In genomic region chr7:102749323-102749786, GRCh38 we compare ENCODE assay signal across 8 cellular contexts. TPM values are rescaled to one million over a fixed set of nuclear protein-coding genes. Genes with fewer than 3 reads are reported as not detected.
DNase-seq lines count a peak whose midpoint lies in the region; ATAC-seq and TF ChIP-seq lines count a peak whose summit lies in the region.
"Not testable (repeated sequence)": the region's sequence is repeated elsewhere in the genome, so short reads cannot be mapped to it uniquely, and the experiment has no call there.

No MANE protein-coding gene starts in this region.

- not testable (repeated sequence) for H3K9me3 Mint-ChIP-seq in activated CD4-positive, alpha-beta memory T cell treated with anti-CD3 and anti-CD28 coated beads for 36 hours

- H3K4me3 Mint-ChIP-seq in activated CD4-positive, alpha-beta memory T cell treated with anti-CD3 and anti-CD28 coated beads for 36 hours, result peak overlapping the region; percentile 82

- DNase-seq in A673 (ENCODE audit: low spot score); Karpas-422; activated CD4-positive, alpha-beta memory T cell treated with anti-CD3 and anti-CD28 coated beads for 36 hours; cardiac fibroblast (ENCODE audit: low read depth in 2 of 2); cardiac muscle cell (ENCODE audit: low read depth in 1 of 2, low spot score in 1 of 2): not testable (repeated sequence)

- not testable (repeated sequence) for H3K9me2 ChIP-seq in Karpas-422 (replicated peaks; ENCODE audit: insufficient read depth, low read length)

- H3K79me2 ChIP-seq in Karpas-422 (ENCODE audit: low read length), result not testable (repeated sequence)

- not testable (repeated sequence) for H3K27me3 Mint-ChIP-seq in activated CD4-positive, alpha-beta memory T cell treated with anti-CD3 and anti-CD28 coated beads for 36 hours

- intact Hi-C loops in A673 (cut with micrococcal nuclease; ENCODE audit: unreplicated experiment), result not testable (repeated sequence)
- intact Hi-C loops in activated CD4-positive, alpha-beta memory T cell treated with anti-CD3 and anti-CD28 coated beads for 36 hours (cut with micrococcal nuclease), result loop anchor here (5.0 kb wide), 1 partner anchor 323 kb away; the partner anchor contains the start of gene FBXL13

- BruUV-seq in A673 (replicated peaks; lab: Mats Ljungman, UMichigan), result not testable (repeated sequence)

- H3K27ac ChIP-seq in A673 (ENCODE audit: low read depth, low read length, poor library complexity, severe bottlenecking) (peak overlapping the region; percentile 15), cardiac muscle cell (peak overlapping the region; percentile 71), mucosa of rectum (ENCODE audit: low read depth in 2 of 2, low read length in 2 of 2) (peak overlapping the region; percentile 57 to 67)
- not testable (repeated sequence) for H3K27ac ChIP-seq in Karpas-422 (ENCODE audit: low read length)

- H3K27ac Mint-ChIP-seq in activated CD4-positive, alpha-beta memory T cell treated with anti-CD3 and anti-CD28 coated beads for 36 hours, result peak overlapping the region; percentile 46

- not testable (repeated sequence) for H3K4me1 ChIP-seq in A673 (ENCODE audit: insufficient read depth, low read length, poor library complexity, severe bottlenecking); Karpas-422 (ENCODE audit: low read length); cardiac muscle cell (ENCODE audit: low read depth); mucosa of rectum (ENCODE audit: control insufficient read depth in 2 of 2, insufficient read depth in 2 of 2, low read length in 2 of 2); skeletal muscle satellite cell (ENCODE audit: control insufficient read depth, insufficient read depth, low read length)

- H3K4me2 ChIP-seq in Karpas-422 (ENCODE audit: low read depth, low read length, poor library complexity, severe bottlenecking) (peak overlapping the region; percentile 78), skeletal muscle satellite cell (ENCODE audit: low read length) (peak overlapping the region; percentile 78)

- H3K4me3 ChIP-seq in A673 (ENCODE audit: low read depth, low read length, poor library complexity, severe bottlenecking) (peak overlapping the region; percentile 61), Karpas-422 (ENCODE audit: low read length) (peak overlapping the region; percentile 74), cardiac fibroblast (replicated peaks in 1 of 2; ENCODE audit: low read depth in 2 of 2, low read length in 2 of 2) (peak overlapping the region; percentile 64 to 66), cardiac muscle cell (peak overlapping the region; percentile 76), mucosa of rectum (ENCODE audit: low read length in 2 of 2) (peak overlapping the region; percentile 77 to 84), skeletal muscle satellite cell (ENCODE audit: low read length) (peak overlapping the region; percentile 75)

- not testable (repeated sequence) for H3K9me3 ChIP-seq in A673 (ENCODE audit: low read depth, low read length, poor library complexity, severe bottlenecking); Karpas-422 (ENCODE audit: low read length); cardiac muscle cell (ENCODE audit: low read depth); mucosa of rectum (ENCODE audit: control insufficient read depth in 2 of 2, low read length in 2 of 2); skeletal muscle satellite cell (replicated peaks; ENCODE audit: low read length)

- H3K36me3 Mint-ChIP-seq in activated CD4-positive, alpha-beta memory T cell treated with anti-CD3 and anti-CD28 coated beads for 36 hours, result not testable (repeated sequence)

- CTCF ChIA-PET in A673 (lab: Charles Lee), result interaction anchor here (1.2 kb wide), 1 partner anchor 312 kb away, joined by 20 read pairs; no protein-coding TSS in a partner anchor
- CTCF ChIA-PET in activated CD4-positive, alpha-beta memory T cell treated with anti-CD3 and anti-CD28 coated beads for 36 hours (lab: Charles Lee), result interaction anchor here (1.0 kb wide), 2 partner anchors 313 to 326 kb away, joined by 4 to 9 read pairs; partner anchors contain the start of genes ARMC10 and FBXL13

- H3K27me3 ChIP-seq in A673 (replicated peaks; ENCODE audit: insufficient read depth, low read depth, low read length, poor library complexity); Karpas-422 (ENCODE audit: low read length); cardiac muscle cell; mucosa of rectum (ENCODE audit: control insufficient read depth in 2 of 2, insufficient read depth in 2 of 2, low read length in 2 of 2); skeletal muscle satellite cell (ENCODE audit: control insufficient read depth, insufficient read depth, low read length): not testable (repeated sequence)

- H4K20me1 ChIP-seq in Karpas-422 (ENCODE audit: insufficient read depth, low read depth, low read length), result not testable (repeated sequence)

- peak overlapping the region; percentile 68 for H3K9ac ChIP-seq in Karpas-422 (ENCODE audit: low read length)
- H3K9ac ChIP-seq in mucosa of rectum (ENCODE audit: low read depth in 1 of 2, low read length in 2 of 2), result peak overlapping the region; percentile 41 to 77
- H3K9ac ChIP-seq in skeletal muscle satellite cell (ENCODE audit: low read depth, low read length), result peak overlapping the region; percentile 72

- H3K4me1 Mint-ChIP-seq in activated CD4-positive, alpha-beta memory T cell treated with anti-CD3 and anti-CD28 coated beads for 36 hours (ENCODE audit: low read depth), result peaks cover 16% of the 10 kb centered on the region

- peak overlapping the region; percentile 60 for H2AFZ ChIP-seq in Karpas-422 (ENCODE audit: low read length)

- H3K36me3 ChIP-seq in A673 (ENCODE audit: insufficient read depth, low read length, poor library complexity, severe bottlenecking); Karpas-422 (ENCODE audit: insufficient read depth, low read length); cardiac muscle cell; mucosa of rectum (ENCODE audit: control insufficient read depth in 2 of 2, insufficient read depth in 2 of 2, low read length in 2 of 2); skeletal muscle satellite cell (ENCODE audit: insufficient read depth, low read length): not testable (repeated sequence)

- POLR2A ChIA-PET in A673 (lab: Charles Lee; ENCODE audit: low non-redundant PET), result not testable (repeated sequence)
- POLR2A ChIA-PET in activated CD4-positive, alpha-beta memory T cell treated with anti-CD3 and anti-CD28 coated beads for 36 hours (lab: Charles Lee), result interaction anchor here (0.8 to 1.2 kb wide), 2 partner anchors 325 to 400 kb away, joined by 3 to 8 read pairs; partner anchors contain the start of genes ARMC10, FBXL13 and NAPEPLD

- peak; percentile 4 for ATAC-seq in GM19455 (IDR thresholded peaks at IDR 0.05; ENCODE audit: unreplicated experiment)

- not testable (repeated sequence) for TF ChIP-seq CTCF in A673 (conservative IDR thresholded peaks at IDR 0.05; ENCODE audit: low read depth, low read length); cardiac fibroblast (IDR thresholded peaks at IDR 0.05; ENCODE audit: low read depth, low read length); cardiac muscle cell (IDR thresholded peaks at IDR 0.05; ENCODE audit: low read depth, low read length)

RNA-seq across cellular contexts. Expression of gene FAM185A, which starts 0.6 kb away (rescaled TPM):
- total RNA-seq in A673 (2021) (4.6 and 6.7 TPM in 2 replicates), cardiac muscle cell (14.9 and 32.4 TPM in 2 replicates)
- total RNA-seq in Karpas-422 (2014; rRNA removed; shearing (Covaris generic); ENCODE audit: low replicate concordance), result 3.5 and 4.0 TPM in 2 replicates
- 1 to 10 TPM; 4.6 to 7.6 TPM for total RNA-seq in activated CD4-positive, alpha-beta memory T cell treated with anti-CD3 and anti-CD28 coated beads for 36 hours
- polyA plus RNA-seq in cardiac muscle cell, result 10.5 and 12.1 TPM in 2 replicates
- 8.1 and 8.9 TPM in 2 replicates for total RNA-seq in skeletal muscle satellite cell (2012; rRNA removed)
